ENCODE assay signal across 12 cellular contexts in the genomic region with DNA sequence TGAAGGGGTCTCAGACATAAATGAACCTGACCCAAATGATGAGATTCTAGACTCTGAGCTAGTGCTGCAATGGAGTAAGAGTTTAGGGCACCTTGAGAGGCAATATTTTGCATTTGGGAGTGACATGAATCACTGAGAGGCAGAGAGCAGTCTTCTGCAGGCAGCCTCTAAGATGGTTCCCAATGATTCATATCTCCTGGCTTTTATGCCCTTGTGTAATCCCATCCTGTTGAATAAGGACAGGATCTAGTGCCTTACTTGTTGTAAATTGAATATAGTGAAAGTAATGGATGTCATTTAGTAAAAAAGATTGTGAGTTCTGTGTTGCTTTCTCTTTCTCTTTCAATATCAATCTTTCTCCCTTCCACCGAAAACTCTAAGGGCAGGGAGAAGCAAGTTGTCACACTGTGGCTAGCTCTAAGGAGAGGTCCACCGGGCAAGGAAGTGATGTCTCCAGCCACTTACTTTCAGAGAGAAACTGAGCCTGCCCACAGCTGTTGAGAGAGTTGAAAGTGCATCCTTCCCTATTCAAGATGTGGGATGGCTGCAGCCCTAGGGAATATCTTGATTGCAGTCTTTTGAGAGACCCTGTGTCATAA.
A peak's percentile ranks its signal among the peaks of the same experiment; 100 is the strongest.
DNase-seq lines count a peak whose midpoint lies in the region; ATAC-seq and TF ChIP-seq lines count a peak whose summit lies in the region.
"Had no signal": no experiment of that assay in that cellular context is flagged by ENCODE, and none has a peak within 500 bp of the region (broad histone marks: within the 10 kb centered on the region; RNA-seq: fewer than 3 reads in every experiment).

No MANE protein-coding gene starts in this region.

- H3K4me1 ChIP-seq in thoracic aorta (ENCODE audit: control insufficient read depth in 1 of 2, low read depth in 2 of 2), result peaks cover 0 to 3% of the 10 kb centered on the region in 2 donors

- H3K9me3 Mint-ChIP-seq in activated naive CD4-positive, alpha-beta T cell treated with anti-CD3 and anti-CD28 coated beads, Interleukin-2, amount 50 U/mL, for 72 hours, result peaks cover 25 to 26% of the 10 kb centered on the region in 2 donors
- H3K9me3 Mint-ChIP-seq in activated naive CD4-positive, alpha-beta T cell treated with anti-CD3 and anti-CD28 coated beads for 36 hours, result peaks cover 18% of the 10 kb centered on the region
- H3K9me3 Mint-ChIP-seq in T-helper 2 cell treated with Interferon-gamma antibody and Interleukin-4, amounts not matched to agents 5 μg/mL and 100 μg/mL, for 36 hours, result peaks cover 41% of the 10 kb centered on the region

- H3K9me3 ChIP-seq in thoracic aorta, result peaks cover 4% of the 10 kb centered on the region
- peaks cover 70% of the 10 kb centered on the region for H3K9me3 ChIP-seq in MG63

- H3K4me1 Mint-ChIP-seq in activated naive CD4-positive, alpha-beta T cell treated with anti-CD3 and anti-CD28 coated beads for 36 hours (ENCODE audit: low read depth), result peaks cover 16% of the 10 kb centered on the region
- H3K4me1 Mint-ChIP-seq in T-helper 2 cell treated with Interferon-gamma antibody and Interleukin-4, amounts not matched to agents 5 μg/mL and 100 μg/mL, for 36 hours (ENCODE audit: low read depth), result peaks cover 22% of the 10 kb centered on the region

- H3K4me3 Mint-ChIP-seq in activated naive CD4-positive, alpha-beta T cell treated with anti-CD3 and anti-CD28 coated beads for 36 hours, result no peak overlapping the region
- peak overlapping the region; percentile 57 for H3K4me3 Mint-ChIP-seq in T-helper 2 cell treated with Interferon-gamma antibody and Interleukin-4, amounts not matched to agents 5 μg/mL and 100 μg/mL, for 36 hours
- H3K4me3 Mint-ChIP-seq: stimulated activated naive CD8-positive, alpha-beta T cell treated with anti-CD3 and anti-CD28 coated beads, Interleukin-15, Interleukin-2, amounts not matched to agents 100 ng/mL and 50 ng/mL, for 24 hours had no signal

- no peak overlapping the region for H3K4me3 ChIP-seq in foreskin fibroblast (ENCODE audit: low read depth in 1 of 2, low read length in 2 of 2)
- no peak overlapping the region for H3K4me3 ChIP-seq in thoracic aorta
- no peak overlapping the region for H3K4me3 ChIP-seq in MG63
- H3K4me3 ChIP-seq: BLaER1 had no signal

- no peak overlapping the region for H3K27ac ChIP-seq in thoracic aorta
- H3K27ac ChIP-seq: BLaER1 had no signal

- no peaks in the 10 kb centered on the region for H3K36me3 ChIP-seq in thoracic aorta
- H3K36me3 ChIP-seq in MG63, result peaks cover 12% of the 10 kb centered on the region
- H3K36me3 ChIP-seq: BLaER1 had no signal

- H3K27me3 ChIP-seq in thoracic aorta (replicated peaks; ENCODE audit: insufficient read depth) (no peaks in the 10 kb centered on the region), MG63 (no peaks in the 10 kb centered on the region)
- H3K27me3 ChIP-seq: BLaER1 had no signal

- no peak for DNase-seq in activated naive CD4-positive, alpha-beta T cell treated with anti-CD3 and anti-CD28 coated beads, Interleukin-2, amount 50 U/mL, for 72 hours (ENCODE audit: low spot score in 2 of 2)
- DNase-seq in activated naive CD4-positive, alpha-beta T cell treated with anti-CD3 and anti-CD28 coated beads for 36 hours, result no peak
- DNase-seq in T-helper 2 cell treated with Interferon-gamma antibody and Interleukin-4, amounts not matched to agents 5 μg/mL and 100 μg/mL, for 36 hours (ENCODE audit: low spot score), result peak; percentile 8
- DNase-seq in foreskin fibroblast, result peak; percentile 78 to 87
- DNase-seq in thoracic aorta (ENCODE audit: low spot score), result no peak
- no peak for DNase-seq in MG63
- DNase-seq: left colon, NCI-H1930 had no signal

- TF ChIP-seq CTCF in foreskin fibroblast (IDR thresholded peaks at IDR 0.05; ENCODE audit: low read depth, low read length), result no peak
- no peak for TF ChIP-seq CTCF in thoracic aorta (IDR thresholded peaks at IDR 0.05)

- peaks cover 37 to 41% of the 10 kb centered on the region in 2 donors for H3K36me3 Mint-ChIP-seq in activated naive CD4-positive, alpha-beta T cell treated with anti-CD3 and anti-CD28 coated beads, Interleukin-2, amount 50 U/mL, for 72 hours
- peaks cover 4% of the 10 kb centered on the region for H3K36me3 Mint-ChIP-seq in activated naive CD4-positive, alpha-beta T cell treated with anti-CD3 and anti-CD28 coated beads for 36 hours (ENCODE audit: low read depth)
- peaks cover 20% of the 10 kb centered on the region for H3K36me3 Mint-ChIP-seq in T-helper 2 cell treated with Interferon-gamma antibody and Interleukin-4, amounts not matched to agents 5 μg/mL and 100 μg/mL, for 36 hours (ENCODE audit: low read depth)

- H3K27me3 Mint-ChIP-seq in activated naive CD4-positive, alpha-beta T cell treated with anti-CD3 and anti-CD28 coated beads for 36 hours (ENCODE audit: low read depth), result no peaks in the 10 kb centered on the region
- peaks cover 16% of the 10 kb centered on the region for H3K27me3 Mint-ChIP-seq in T-helper 2 cell treated with Interferon-gamma antibody and Interleukin-4, amounts not matched to agents 5 μg/mL and 100 μg/mL, for 36 hours (ENCODE audit: low read depth)

- CTCF ChIA-PET in activated naive CD4-positive, alpha-beta T cell treated with anti-CD3 and anti-CD28 coated beads for 36 hours (lab: Charles Lee), result interaction anchor here (0.6 kb wide), 1 partner anchor 14 kb away, joined by 4 read pairs; no protein-coding TSS in a partner anchor

- intact Hi-C loops in activated naive CD4-positive, alpha-beta T cell treated with anti-CD3 and anti-CD28 coated beads for 36 hours (cut with micrococcal nuclease), result loop anchor here (5.0 kb wide), 1 partner anchor 1146 kb away; no protein-coding TSS in a partner anchor

- peak; percentile 39 to 51 for ATAC-seq in activated naive CD4-positive, alpha-beta T cell treated with anti-CD3 and anti-CD28 coated beads, Interleukin-2, amount 50 U/mL, for 72 hours
- ATAC-seq in thoracic aorta (ENCODE audit: insufficient number of reproducible peaks, low FRiP score, low read depth), result peak; percentile 49
- no peak for ATAC-seq in HG03342 (IDR thresholded peaks at IDR 0.05; ENCODE audit: unreplicated experiment)
- no peak for ATAC-seq in GM21717 (IDR thresholded peaks at IDR 0.05; ENCODE audit: unreplicated experiment)
- ATAC-seq: left colon had no signal

- no peak overlapping the region for H3K27ac Mint-ChIP-seq in activated naive CD4-positive, alpha-beta T cell treated with anti-CD3 and anti-CD28 coated beads, Interleukin-2, amount 50 U/mL, for 72 hours
- H3K27ac Mint-ChIP-seq in activated naive CD4-positive, alpha-beta T cell treated with anti-CD3 and anti-CD28 coated beads for 36 hours, result no peak overlapping the region
- peak overlapping the region; percentile 67 for H3K27ac Mint-ChIP-seq in T-helper 2 cell treated with Interferon-gamma antibody and Interleukin-4, amounts not matched to agents 5 μg/mL and 100 μg/mL, for 36 hours
- H3K27ac Mint-ChIP-seq: stimulated activated naive CD8-positive, alpha-beta T cell treated with anti-CD3 and anti-CD28 coated beads, Interleukin-15, Interleukin-2, amounts not matched to agents 100 ng/mL and 50 ng/mL, for 24 hours had no signal

Comparison
In these comparisons a context has a peak if more than half of its experiments do, and no peak if none do; other contexts are left out.
1. ATAC-seq: peak in activated naive CD4-positive, alpha-beta T cell treated with anti-CD3 and anti-CD28 coated beads, Interleukin-2, amount 50 U/mL, for 72 hours (2 of 2) and thoracic aorta (single experiment); none in HG03342 (single experiment) and GM21717 (single experiment).
2. DNase-seq: peak in T-helper 2 cell treated with Interferon-gamma antibody and Interleukin-4, amounts not matched to agents 5 μg/mL and 100 μg/mL, for 36 hours (single experiment) and foreskin fibroblast (2 of 2); none in activated naive CD4-positive, alpha-beta T cell treated with anti-CD3 and anti-CD28 coated beads, Interleukin-2, amount 50 U/mL, for 72 hours (0 of 2), activated naive CD4-positive, alpha-beta T cell treated with anti-CD3 and anti-CD28 coated beads for 36 hours (single experiment), thoracic aorta (single experiment) and MG63 (single experiment).